Comparison of ENCODE assay signal across 1 cellular context in the genomic region with DNA sequence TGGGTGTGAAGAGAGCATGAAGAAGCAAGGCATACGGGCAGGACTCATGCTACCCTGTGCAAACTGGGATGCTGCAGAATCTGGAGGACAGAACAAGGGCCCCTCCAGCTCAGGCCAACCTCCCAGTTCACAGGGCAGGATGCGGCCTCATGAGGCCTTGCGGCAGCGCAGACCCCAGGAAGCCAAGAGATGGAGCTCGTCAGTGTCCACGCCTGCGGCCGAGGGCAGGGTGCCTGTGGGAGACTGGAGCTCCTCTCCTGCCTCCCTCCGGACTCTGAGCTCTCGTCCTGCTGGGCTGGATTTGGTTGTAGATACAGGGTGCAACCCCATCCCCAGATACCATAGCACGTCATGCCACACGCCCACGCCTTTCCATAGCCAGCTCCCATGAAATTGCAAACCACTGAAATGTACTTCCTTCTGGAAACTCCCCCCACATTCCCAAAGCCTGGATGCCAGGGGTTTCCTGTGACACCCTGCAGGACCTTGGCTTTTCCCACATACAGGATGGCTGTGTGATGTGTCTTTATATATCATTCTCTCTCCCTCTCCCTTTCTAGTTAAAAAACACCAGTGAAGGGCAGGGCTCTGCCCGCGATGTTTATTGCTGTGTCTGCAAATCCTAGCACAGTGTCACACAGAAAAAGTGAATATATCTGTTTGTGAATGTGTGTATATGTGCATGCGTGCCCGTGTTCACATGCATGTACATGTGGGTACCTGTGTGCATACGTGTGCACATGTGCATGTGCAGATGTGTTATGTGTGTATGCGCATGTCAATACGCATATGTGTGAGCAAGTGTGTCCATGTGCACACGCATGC.
TF ChIP-seq lines count a peak whose summit lies in the region.

No MANE protein-coding gene starts in this region.

TF ChIP-seq in K562, 482 proteins besides CTCF, POLR2A, EP300 and RAD21 (continued from another document):
- TF ChIP-seq, protein P1, sequence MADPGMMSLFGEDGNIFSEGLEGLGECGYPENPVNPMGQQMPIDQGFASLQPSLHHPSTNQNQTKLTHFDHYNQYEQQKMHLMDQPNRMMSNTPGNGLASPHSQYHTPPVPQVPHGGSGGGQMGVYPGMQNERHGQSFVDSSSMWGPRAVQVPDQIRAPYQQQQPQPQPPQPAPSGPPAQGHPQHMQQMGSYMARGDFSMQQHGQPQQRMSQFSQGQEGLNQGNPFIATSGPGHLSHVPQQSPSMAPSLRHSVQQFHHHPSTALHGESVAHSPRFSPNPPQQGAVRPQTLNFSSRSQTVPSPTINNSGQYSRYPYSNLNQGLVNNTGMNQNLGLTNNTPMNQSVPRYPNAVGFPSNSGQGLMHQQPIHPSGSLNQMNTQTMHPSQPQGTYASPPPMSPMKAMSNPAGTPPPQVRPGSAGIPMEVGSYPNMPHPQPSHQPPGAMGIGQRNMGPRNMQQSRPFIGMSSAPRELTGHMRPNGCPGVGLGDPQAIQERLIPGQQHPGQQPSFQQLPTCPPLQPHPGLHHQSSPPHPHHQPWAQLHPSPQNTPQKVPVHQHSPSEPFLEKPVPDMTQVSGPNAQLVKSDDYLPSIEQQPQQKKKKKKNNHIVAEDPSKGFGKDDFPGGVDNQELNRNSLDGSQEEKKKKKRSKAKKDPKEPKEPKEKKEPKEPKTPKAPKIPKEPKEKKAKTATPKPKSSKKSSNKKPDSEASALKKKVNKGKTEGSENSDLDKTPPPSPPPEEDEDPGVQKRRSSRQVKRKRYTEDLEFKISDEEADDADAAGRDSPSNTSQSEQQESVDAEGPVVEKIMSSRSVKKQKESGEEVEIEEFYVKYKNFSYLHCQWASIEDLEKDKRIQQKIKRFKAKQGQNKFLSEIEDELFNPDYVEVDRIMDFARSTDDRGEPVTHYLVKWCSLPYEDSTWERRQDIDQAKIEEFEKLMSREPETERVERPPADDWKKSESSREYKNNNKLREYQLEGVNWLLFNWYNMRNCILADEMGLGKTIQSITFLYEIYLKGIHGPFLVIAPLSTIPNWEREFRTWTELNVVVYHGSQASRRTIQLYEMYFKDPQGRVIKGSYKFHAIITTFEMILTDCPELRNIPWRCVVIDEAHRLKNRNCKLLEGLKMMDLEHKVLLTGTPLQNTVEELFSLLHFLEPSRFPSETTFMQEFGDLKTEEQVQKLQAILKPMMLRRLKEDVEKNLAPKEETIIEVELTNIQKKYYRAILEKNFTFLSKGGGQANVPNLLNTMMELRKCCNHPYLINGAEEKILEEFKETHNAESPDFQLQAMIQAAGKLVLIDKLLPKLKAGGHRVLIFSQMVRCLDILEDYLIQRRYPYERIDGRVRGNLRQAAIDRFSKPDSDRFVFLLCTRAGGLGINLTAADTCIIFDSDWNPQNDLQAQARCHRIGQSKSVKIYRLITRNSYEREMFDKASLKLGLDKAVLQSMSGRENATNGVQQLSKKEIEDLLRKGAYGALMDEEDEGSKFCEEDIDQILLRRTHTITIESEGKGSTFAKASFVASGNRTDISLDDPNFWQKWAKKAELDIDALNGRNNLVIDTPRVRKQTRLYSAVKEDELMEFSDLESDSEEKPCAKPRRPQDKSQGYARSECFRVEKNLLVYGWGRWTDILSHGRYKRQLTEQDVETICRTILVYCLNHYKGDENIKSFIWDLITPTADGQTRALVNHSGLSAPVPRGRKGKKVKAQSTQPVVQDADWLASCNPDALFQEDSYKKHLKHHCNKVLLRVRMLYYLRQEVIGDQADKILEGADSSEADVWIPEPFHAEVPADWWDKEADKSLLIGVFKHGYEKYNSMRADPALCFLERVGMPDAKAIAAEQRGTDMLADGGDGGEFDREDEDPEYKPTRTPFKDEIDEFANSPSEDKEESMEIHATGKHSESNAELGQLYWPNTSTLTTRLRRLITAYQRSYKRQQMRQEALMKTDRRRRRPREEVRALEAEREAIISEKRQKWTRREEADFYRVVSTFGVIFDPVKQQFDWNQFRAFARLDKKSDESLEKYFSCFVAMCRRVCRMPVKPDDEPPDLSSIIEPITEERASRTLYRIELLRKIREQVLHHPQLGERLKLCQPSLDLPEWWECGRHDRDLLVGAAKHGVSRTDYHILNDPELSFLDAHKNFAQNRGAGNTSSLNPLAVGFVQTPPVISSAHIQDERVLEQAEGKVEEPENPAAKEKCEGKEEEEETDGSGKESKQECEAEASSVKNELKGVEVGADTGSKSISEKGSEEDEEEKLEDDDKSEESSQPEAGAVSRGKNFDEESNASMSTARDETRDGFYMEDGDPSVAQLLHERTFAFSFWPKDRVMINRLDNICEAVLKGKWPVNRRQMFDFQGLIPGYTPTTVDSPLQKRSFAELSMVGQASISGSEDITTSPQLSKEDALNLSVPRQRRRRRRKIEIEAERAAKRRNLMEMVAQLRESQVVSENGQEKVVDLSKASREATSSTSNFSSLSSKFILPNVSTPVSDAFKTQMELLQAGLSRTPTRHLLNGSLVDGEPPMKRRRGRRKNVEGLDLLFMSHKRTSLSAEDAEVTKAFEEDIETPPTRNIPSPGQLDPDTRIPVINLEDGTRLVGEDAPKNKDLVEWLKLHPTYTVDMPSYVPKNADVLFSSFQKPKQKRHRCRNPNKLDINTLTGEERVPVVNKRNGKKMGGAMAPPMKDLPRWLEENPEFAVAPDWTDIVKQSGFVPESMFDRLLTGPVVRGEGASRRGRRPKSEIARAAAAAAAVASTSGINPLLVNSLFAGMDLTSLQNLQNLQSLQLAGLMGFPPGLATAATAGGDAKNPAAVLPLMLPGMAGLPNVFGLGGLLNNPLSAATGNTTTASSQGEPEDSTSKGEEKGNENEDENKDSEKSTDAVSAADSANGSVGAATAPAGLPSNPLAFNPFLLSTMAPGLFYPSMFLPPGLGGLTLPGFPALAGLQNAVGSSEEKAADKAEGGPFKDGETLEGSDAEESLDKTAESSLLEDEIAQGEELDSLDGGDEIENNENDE (IDR thresholded peaks at IDR 0.05; ENCODE audit: low read depth, low read length): no peak
- TF ChIP-seq EGR1 (conservative IDR thresholded peaks at IDR 0.05): 0 out of 2 replicates have a peak, but pooled peaks have one; percentile 9
